In the genomic region with DNA sequence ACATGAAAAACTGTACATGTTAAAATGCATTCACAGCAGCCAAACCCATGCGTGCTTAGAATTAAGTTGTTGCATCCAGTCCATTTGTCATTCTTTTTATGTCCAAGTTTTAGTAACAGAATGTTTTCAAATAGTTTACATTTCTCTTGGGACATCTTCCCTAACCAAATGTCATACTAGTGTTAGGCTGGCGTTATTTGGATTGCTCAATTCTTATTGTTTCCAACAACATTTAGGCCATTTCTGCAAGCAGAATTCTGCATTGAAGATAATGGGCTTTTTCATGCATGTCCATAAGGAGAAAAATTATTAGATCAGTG, we compare ENCODE assay signal across 14 cellular contexts.
"Had no signal": no experiment of that assay in that cellular context is flagged by ENCODE, and none has a peak within 500 bp of the region (broad histone marks: within the 10 kb centered on the region; RNA-seq: fewer than 3 reads in every experiment).

No MANE protein-coding gene starts in this region.

- DNase-seq: activated B cell treated with CpG ODN at 0.5 μM for 24 hours; activated CD4-positive, alpha-beta T cell treated with anti-CD3 and anti-CD28 coated beads, Interleukin-2, amount 10 ng/mL, durations not matched to agents 7 days and 5 days; activated CD8-positive, alpha-beta memory T cell treated with anti-CD3 and anti-CD28 coated beads for 24 hours; activated naive CD4-positive, alpha-beta T cell treated with anti-CD3 and anti-CD28 coated beads, Interleukin-2, amount 50 U/mL, for 16 hours; immature natural killer cell; occipital lobe; psoas muscle; stimulated activated CD4-positive, alpha-beta T cell treated with anti-CD3 and anti-CD28 coated beads, Interleukin-2, amount 100 ng/mL, for 48 hours; testis had no signal

- H3K9me3 Mint-ChIP-seq: activated B cell treated with CpG ODN at 0.5 μM for 24 hours; activated CD4-positive, alpha-beta T cell treated with anti-CD3 and anti-CD28 coated beads, Interleukin-2, amount 10 ng/mL, durations not matched to agents 7 days and 5 days; central memory CD8-positive, alpha-beta T cell; immature natural killer cell; natural killer cell treated with Interleukin-12 subunit alpha and Interleukin-12 subunit beta and Interleukin-15 and Interleukin-18, amount 100 ng/mL, for 72 hours; stimulated activated naive CD8-positive, alpha-beta T cell treated with anti-CD3 and anti-CD28 coated beads, Interleukin-15, Interleukin-2, amounts not matched to agents 100 ng/mL and 50 ng/mL, for 24 hours; T-helper 1 cell treated with Interleukin-12 subunit alpha and Interleukin-12 subunit beta and Interleukin-4 antibody, amounts not matched to agents 30 μg/mL and 1 μg/mL, for 36 hours had no signal

- H3K36me3 Mint-ChIP-seq: immature natural killer cell; natural killer cell treated with Interleukin-12 subunit alpha and Interleukin-12 subunit beta and Interleukin-15 and Interleukin-18, amount 100 ng/mL, for 72 hours had no signal

- H3K27ac Mint-ChIP-seq: activated B cell treated with CpG ODN at 0.5 μM for 24 hours; activated CD4-positive, alpha-beta T cell treated with anti-CD3 and anti-CD28 coated beads, Interleukin-2, amount 10 ng/mL, durations not matched to agents 7 days and 5 days; immature natural killer cell; natural killer cell treated with Interleukin-12 subunit alpha and Interleukin-12 subunit beta and Interleukin-15 and Interleukin-18, amount 100 ng/mL, for 72 hours; stimulated activated naive CD8-positive, alpha-beta T cell treated with anti-CD3 and anti-CD28 coated beads, Interleukin-15, Interleukin-2, amounts not matched to agents 100 ng/mL and 50 ng/mL, for 24 hours; T-helper 1 cell treated with Interleukin-12 subunit alpha and Interleukin-12 subunit beta and Interleukin-4 antibody, amounts not matched to agents 30 μg/mL and 1 μg/mL, for 36 hours had no signal

- ATAC-seq: mucosa of descending colon; natural killer cell treated with Interleukin-12 subunit alpha and Interleukin-12 subunit beta and Interleukin-15 and Interleukin-18, amount 100 ng/mL, for 72 hours had no signal

- H3K4me1 Mint-ChIP-seq: activated B cell treated with CpG ODN at 0.5 μM for 24 hours; activated CD4-positive, alpha-beta T cell treated with anti-CD3 and anti-CD28 coated beads, Interleukin-2, amount 10 ng/mL, durations not matched to agents 7 days and 5 days; central memory CD8-positive, alpha-beta T cell; immature natural killer cell had no signal

- H3K4me3 Mint-ChIP-seq: activated B cell treated with CpG ODN at 0.5 μM for 24 hours; activated CD4-positive, alpha-beta T cell treated with anti-CD3 and anti-CD28 coated beads, Interleukin-2, amount 10 ng/mL, durations not matched to agents 7 days and 5 days; central memory CD8-positive, alpha-beta T cell; immature natural killer cell; natural killer cell treated with Interleukin-12 subunit alpha and Interleukin-12 subunit beta and Interleukin-15 and Interleukin-18, amount 100 ng/mL, for 72 hours; stimulated activated naive CD8-positive, alpha-beta T cell treated with anti-CD3 and anti-CD28 coated beads, Interleukin-15, Interleukin-2, amounts not matched to agents 100 ng/mL and 50 ng/mL, for 24 hours; T-helper 1 cell treated with Interleukin-12 subunit alpha and Interleukin-12 subunit beta and Interleukin-4 antibody, amounts not matched to agents 30 μg/mL and 1 μg/mL, for 36 hours had no signal
